Comparison of ENCODE assay signal across 18 cellular contexts in genomic region chr1:116313776-116314175, GRCh38. TPM values are rescaled to one million over a fixed set of nuclear protein-coding genes. Genes with fewer than 3 reads are reported as not detected.
DNase-seq lines count a peak whose midpoint lies in the region; ATAC-seq, FAIRE-seq and TF ChIP-seq lines count a peak whose summit lies in the region.
"Had no signal": no experiment of that assay in that cellular context is flagged by ENCODE, and none has a peak within 500 bp of the region (broad histone marks: within the 10 kb centered on the region; RNA-seq: fewer than 3 reads in every experiment).

No MANE protein-coding gene starts in this region.

- no peak overlapping the region for H2AFZ ChIP-seq in neuronal stem cell (ENCODE audit: low read length)
- H2AFZ ChIP-seq: GM23248 had no signal

- H3K9me3 Mint-ChIP-seq in WTC11, result no peaks in the 10 kb centered on the region

- no peak overlapping the region for H3K27ac Mint-ChIP-seq in WTC11

- no peaks in the 10 kb centered on the region for H3K36me3 Mint-ChIP-seq in WTC11
- H3K36me3 Mint-ChIP-seq: CD4-positive, alpha-beta memory T cell had no signal

- H3K27ac ChIP-seq in thyroid gland, result peak overlapping the region; percentile 92 to 98 (median 96)
- H3K27ac ChIP-seq in neuronal stem cell (replicated peaks; ENCODE audit: low read length), result no peak overlapping the region
- H3K27ac ChIP-seq: GM23248 had no signal

- no peak overlapping the region for H3K4me3 ChIP-seq in thyroid gland (replicated peaks in 1 of 3)
- no peak overlapping the region for H3K4me3 ChIP-seq in neuronal stem cell (ENCODE audit: low read length in 2 of 2)
- H3K4me3 ChIP-seq: GM12878, GM23248 had no signal

- no peak overlapping the region for H3K4me2 ChIP-seq in neuronal stem cell (ENCODE audit: insufficient read depth, low read length, poor library complexity, severe bottlenecking)

- no peak overlapping the region for H3K18ac ChIP-seq in neuronal stem cell (ENCODE audit: low read length)

- H3K27me3 ChIP-seq in thyroid gland (no peaks in the 10 kb centered on the region), neuronal stem cell (ENCODE audit: control insufficient read depth in 3 of 3, insufficient read depth in 3 of 3, low read depth in 1 of 3, low read length in 3 of 3) (peaks cover 0 to under 1% (median 0%) of the 10 kb centered on the region in 3 experiments)

- H3K23ac ChIP-seq in neuronal stem cell (ENCODE audit: low read depth, low read length, poor library complexity), result no peak overlapping the region

- no peak overlapping the region for H3K4ac ChIP-seq in neuronal stem cell (ENCODE audit: low read length)

- H3K9me3 ChIP-seq in thyroid gland, result no peaks in the 10 kb centered on the region
- H3K9me3 ChIP-seq in neuronal stem cell (replicated peaks in 1 of 2; ENCODE audit: control insufficient read depth in 2 of 2, insufficient read depth in 1 of 2, low read depth in 1 of 2, low read length in 2 of 2), result no peaks in the 10 kb centered on the region
- H3K9me3 ChIP-seq: Caco-2 had no signal

- TF ChIP-seq CTCF in WTC11 (IDR thresholded peaks at IDR 0.05), result no peak
- TF ChIP-seq CTCF in thyroid gland (IDR thresholded peaks at IDR 0.05), result no peak

- peak; percentile 59 for FAIRE-seq in frontal cortex (lab: Jason Lieb, UNC)
- FAIRE-seq: GM12878, GM19239, H1 had no signal

- H3K36me3 ChIP-seq in thyroid gland (no peaks in the 10 kb centered on the region), neuronal stem cell (replicated peaks in 1 of 2; ENCODE audit: control insufficient read depth in 2 of 2, insufficient read depth in 2 of 2, low read length in 2 of 2) (no peaks in the 10 kb centered on the region)

- H4K91ac ChIP-seq in neuronal stem cell (ENCODE audit: low read depth, low read length, poor library complexity), result no peak overlapping the region

- H3K27me3 Mint-ChIP-seq in WTC11 (ENCODE audit: low read depth), result no peaks in the 10 kb centered on the region
- H3K27me3 Mint-ChIP-seq: CD4-positive, alpha-beta memory T cell had no signal

- no peaks in the 10 kb centered on the region for H3K79me1 ChIP-seq in neuronal stem cell (ENCODE audit: low read depth, low read length)

- intact Hi-C loops in thyroid gland (cut with DNase I), result no loop called here

- ATAC-seq in WTC11, result no peak
- ATAC-seq: GM12878 had no signal

- peaks cover 40 to 45% of the 10 kb centered on the region in 2 donors for H3K4me1 ChIP-seq in thyroid gland
- peaks cover 12 to 13% of the 10 kb centered on the region in 2 donors for H3K4me1 ChIP-seq in neuronal stem cell (ENCODE audit: control insufficient read depth in 2 of 2, insufficient read depth in 1 of 2, low read depth in 1 of 2, low read length in 2 of 2)

- H3K4me1 Mint-ChIP-seq in WTC11, result peaks cover 22% of the 10 kb centered on the region

- H3K14ac ChIP-seq in neuronal stem cell (ENCODE audit: low read length), result no peak overlapping the region

- no peak overlapping the region for H2BK12ac ChIP-seq in neuronal stem cell (ENCODE audit: low read length)

- H3K9ac ChIP-seq in neuronal stem cell (ENCODE audit: low read depth, low read length, poor library complexity), result no peak overlapping the region
- H3K9ac ChIP-seq: GM23248 had no signal

- no peak overlapping the region for H2BK120ac ChIP-seq in neuronal stem cell (ENCODE audit: low read depth, low read length)

- TF ChIP-seq POLR2A in thyroid gland (IDR thresholded peaks at IDR 0.05), result no peak

- H3K4me3 Mint-ChIP-seq in WTC11, result no peak overlapping the region
- H3K4me3 Mint-ChIP-seq: CD4-positive, alpha-beta memory T cell had no signal

- H4K8ac ChIP-seq in neuronal stem cell (ENCODE audit: low read depth, low read length), result no peak overlapping the region

- H2BK15ac ChIP-seq in neuronal stem cell (ENCODE audit: low read length), result no peak overlapping the region

- CTCF ChIA-PET in WTC11 (lab: Charles Lee), result no interaction called here

- H2AK5ac ChIP-seq in neuronal stem cell (ENCODE audit: low read depth, low read length), result no peak overlapping the region

- POLR2A ChIA-PET in WTC11 (lab: Charles Lee), result no interaction called here

- no peak overlapping the region for H2BK5ac ChIP-seq in neuronal stem cell (ENCODE audit: low read length)

- 95% methylated on average over 2 of the region's 2 CpGs for WGBS in thyroid gland, 2 donors
- no CpG with 5 or more reads among the region's 2 CpGs for WGBS in neuronal stem cell (ENCODE audit: extremely low coverage in 2 of 2, insufficient read length in 2 of 2, insufficient replicate concordance in 1 of 2), 2 donors

- DNase-seq in WTC11 (ENCODE audit: low spot score) (no peak), frontal cortex (ENCODE audit: low spot score in 2 of 2) (no peak), thyroid gland (no peak), NCI-H774 (lab: John Stamatoyannopoulos, UW) (no peak), kidney tubule cell (ENCODE audit: low spot score) (no peak), neuronal stem cell (ENCODE audit: low spot score) (no peak)
- DNase-seq: C1 segment of cervical spinal cord; Caco-2; CD4-positive, alpha-beta memory T cell; DMS153; DND-41; GDM1; H7; HCEC 1CT had no signal

TF ChIP-seq in WTC11, 78 proteins besides CTCF, POLR2A, EP300 and RAD21:
- TF ChIP-seq ZNF425 (CRISPR knock-in tag; conservative IDR thresholded peaks at IDR 0.05) (no peak), MAX (CRISPR knock-in tag; IDR thresholded peaks at IDR 0.05) (no peak), HMGA2 (CRISPR knock-in tag; IDR thresholded peaks at IDR 0.05) (peak; percentile 96), CREB1 (CRISPR knock-in tag; IDR thresholded peaks at IDR 0.05) (no peak)

RNA-seq across cellular contexts. Expression of gene ATP1A1, which starts 59.3 kb away (rescaled TPM):
- total RNA-seq in WTC11 (2021) (259 to 286 TPM (median 259 TPM) in 3 replicates), frontal cortex (79.9 TPM), thyroid gland (1,000 to 10,000 TPM in 3 of 4 donors, 100 to 1,000 TPM in 1; 770 to 1,450 (median 1,316) TPM)
- 90.7 TPM for polyA plus RNA-seq in neuronal stem cell (2013, experiment 1 of 2)
- 87.6 TPM for polyA plus RNA-seq in neuronal stem cell (2013, experiment 2 of 2)
